Comparison of ENCODE assay signal across 8 cellular contexts in the genomic region with DNA sequence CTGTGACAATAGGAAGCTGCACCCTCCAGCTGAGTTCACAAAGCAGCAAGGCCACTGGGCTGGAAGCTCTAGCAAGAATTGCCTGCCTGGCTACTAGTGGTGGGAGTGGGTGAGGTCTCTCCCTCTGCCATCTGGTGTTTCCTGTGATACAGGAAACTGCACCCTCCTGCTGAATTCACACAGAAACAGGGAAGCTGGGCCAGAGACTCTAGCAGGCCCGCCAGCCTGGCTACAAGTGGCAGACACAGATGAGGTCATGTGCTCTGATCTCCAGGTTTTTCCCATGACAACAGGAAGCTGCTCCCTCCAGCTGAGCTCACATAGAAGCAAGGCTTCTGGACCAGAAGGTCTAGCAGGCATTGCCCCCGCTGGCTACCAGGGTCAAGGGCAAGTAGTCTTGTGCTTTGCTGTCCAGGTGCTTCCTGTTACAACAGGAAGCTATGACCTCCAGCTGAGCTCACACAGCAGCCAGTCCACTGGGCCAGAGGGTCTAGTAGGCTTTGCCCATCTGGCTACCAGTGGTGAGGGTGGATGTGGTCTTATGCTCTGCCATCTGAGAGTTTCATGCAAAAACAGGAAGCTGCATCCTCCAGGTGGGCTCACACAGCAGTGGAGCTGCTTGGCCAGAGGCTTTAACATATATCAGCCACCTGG. TPM values are rescaled to one million over a fixed set of nuclear protein-coding genes. Genes with fewer than 3 reads are reported as not detected.
DNase-seq lines count a peak whose midpoint lies in the region; ATAC-seq and TF ChIP-seq lines count a peak whose summit lies in the region.
"Had no signal": no experiment of that assay in that cellular context is flagged by ENCODE, and none has a peak within 500 bp of the region (broad histone marks: within the 10 kb centered on the region; RNA-seq: fewer than 3 reads in every experiment).

No MANE protein-coding gene starts in this region.

- H4K20me1 ChIP-seq in Loucy (ENCODE audit: insufficient read depth, low read length, poor library complexity, severe bottlenecking): no peaks in the 10 kb centered on the region

- TF ChIP-seq POLR2A in heart left ventricle (IDR thresholded peaks at IDR 0.05) (no peak), spleen (IDR thresholded peaks at IDR 0.05) (no peak)

- peak overlapping the region in 4 of 12 donors; percentile 8 to 46 (median 9) for H3K27ac ChIP-seq in heart left ventricle
- H3K27ac ChIP-seq in spleen: peak overlapping the region in 6 of 8 donors; percentile 20 to 77 (median 72)

- H2AFZ ChIP-seq in Loucy (ENCODE audit: low read length): peak overlapping the region; percentile 61; the same call in 1 of the 2 replicates

- DNase-seq in heart left ventricle (peak in 4 of 5 donors; percentile 14 to 39 (median 30)), spleen (peak; percentile 77), NCI-H345 treated with DMSO at 0.1 percent for 48 hours (lab: John Stamatoyannopoulos, UW; ENCODE audit: unreplicated experiment) (no peak)
- DNase-seq: NCI-H2029 treated with DMSO at 0.1 percent for 48 hours had no signal

- H3K79me2 ChIP-seq in Loucy (ENCODE audit: insufficient read depth, low read length): no peaks in the 10 kb centered on the region

- peak overlapping the region; percentile 55 for H3K4me2 ChIP-seq in Loucy (ENCODE audit: low read depth, low read length, poor library complexity, severe bottlenecking)

- TF ChIP-seq CTCF in Loucy (conservative IDR thresholded peaks at IDR 0.05; ENCODE audit: low read length) (no peak), heart left ventricle (IDR thresholded peaks at IDR 0.05) (no peak), spleen (IDR thresholded peaks at IDR 0.05 in 8 of 11, conservative IDR thresholded peaks at IDR 0.05 in 3 of 11) (no peak)

- H3K4me1 ChIP-seq in Loucy (ENCODE audit: insufficient read depth, low read length, poor library complexity, severe bottlenecking) (peaks cover 21% of the 10 kb centered on the region), heart left ventricle (no peaks in the 10 kb centered on the region), spleen (peaks cover 0 to 10% (median 0%) of the 10 kb centered on the region in 6 donors)

- H3K9ac ChIP-seq in Loucy (ENCODE audit: low read depth, low read length, poor library complexity, severe bottlenecking): no peak overlapping the region

- no peaks in the 10 kb centered on the region for H3K36me3 ChIP-seq in Loucy (ENCODE audit: insufficient read depth, low read length)
- H3K36me3 ChIP-seq in heart left ventricle: no peaks in the 10 kb centered on the region
- H3K36me3 ChIP-seq in spleen: no peaks in the 10 kb centered on the region

- H3F3A ChIP-seq in Loucy (ENCODE audit: low read depth): no peaks in the 10 kb centered on the region

- intact Hi-C loops in heart left ventricle (cut with DNase I) (no loop called here), spleen (cut with DNase I; ENCODE audit: low total_unique reads) (no loop called here)

- 17 to 48% (median 36%) methylated on average over 2 of the region's 2 CpGs for WGBS in heart left ventricle, 4 donors
- WGBS in spleen, 5 donors: 9 to 21% (median 19%) methylated on average over 2 of the region's 2 CpGs; no CpG with 5 or more reads in 2 of the 5 donors

- ATAC-seq in GM19452 (IDR thresholded peaks at IDR 0.05; ENCODE audit: unreplicated experiment) (peak; percentile 82), heart left ventricle (peak in 3 of 4 donors; percentile 52 to 84 (median 75)), GM21515 (IDR thresholded peaks at IDR 0.05; ENCODE audit: unreplicated experiment) (no peak), HG02763 (IDR thresholded peaks at IDR 0.05; ENCODE audit: unreplicated experiment) (no peak)

- H3K9me3 ChIP-seq in Loucy (ENCODE audit: insufficient read depth, low read depth, low read length) (no peaks in the 10 kb centered on the region), heart left ventricle (peaks cover 0 to 9% (median 0%) of the 10 kb centered on the region in 12 donors), spleen (peaks cover 0 to 21% (median 0%) of the 10 kb centered on the region in 8 donors)

- H3K4me3 ChIP-seq in Loucy (ENCODE audit: low read length, poor library complexity, severe bottlenecking): peak overlapping the region; percentile 20
- no peak overlapping the region for H3K4me3 ChIP-seq in heart left ventricle
- H3K4me3 ChIP-seq in spleen: no peak overlapping the region

- H3K27me3 ChIP-seq in Loucy (ENCODE audit: insufficient read depth, low read length, poor library complexity, severe bottlenecking) (no peaks in the 10 kb centered on the region), heart left ventricle (no peaks in the 10 kb centered on the region), spleen (replicated peaks in 1 of 7) (peaks cover 0 to 5% (median 0%) of the 10 kb centered on the region in 7 donors)

- H3K9me2 ChIP-seq in Loucy (replicated peaks; ENCODE audit: low read depth, low read length): no peaks in the 10 kb centered on the region

RNA-seq across cellular contexts. Expression of gene ZXDA, which starts 41.5 kb away (rescaled TPM):
- 1 to 10 TPM; 2.8 to 6.3 (median 5.2) TPM for total RNA-seq in heart left ventricle
- polyA plus RNA-seq in heart left ventricle: 1 to 10 TPM in 1 of 2 donors, under 1 TPM in 1; 0.53 to 1.4 TPM
- 10 to 100 TPM in 3 of 7 donors, 1 to 10 TPM in 4; 6.0 to 13.0 (median 9.2) TPM for total RNA-seq in spleen
- 1 to 10 TPM in 2 of 3 donors, under 1 TPM in 1; 0.76 to 1.7 (median 1.0) TPM for polyA plus RNA-seq in spleen

Comparison
In these comparisons a context has a peak if more than half of its experiments do, and no peak if none do; other contexts are left out.
1. ATAC-seq: peak in GM19452 (single experiment) and heart left ventricle (3 of 4); none in GM21515 (single experiment) and HG02763 (single experiment).